Comparison of ENCODE assay signal across 1 cellular context in genomic region chr19:9827325-9828238, GRCh38.
TF ChIP-seq lines count a peak whose summit lies in the region.

Gene UBL5, plus strand, starts transcription at chr19:9827918. Its CDS starts 420 bp downstream, at chr19:9828338.

TF ChIP-seq in H1, 55 proteins besides CTCF, POLR2A, EP300 and RAD21 (continued from another document):
- TF ChIP-seq ATF2 (IDR thresholded peaks at IDR 0.05; ENCODE audit: low read length): no peak
- TF ChIP-seq HDAC2 (IDR thresholded peaks at IDR 0.05; ENCODE audit: borderline replicate concordance in 1 of 2, low read depth in 2 of 2, low read length in 2 of 2): peak; percentile 45 to 93; a peak in 1 of 4 replicates
- no peak for TF ChIP-seq YY1 (IDR thresholded peaks at IDR 0.05; ENCODE audit: low read depth, low read length)
- no peak for TF ChIP-seq TCF12 (IDR thresholded peaks at IDR 0.05; ENCODE audit: low read depth, low read length)
- TF ChIP-seq NRF1 (IDR thresholded peaks at IDR 0.05; ENCODE audit: low read depth, low read length): no peak
- no peak for TF ChIP-seq FOSL1 (IDR thresholded peaks at IDR 0.05; ENCODE audit: insufficient read depth, low read depth, low read length)
- no peak for TF ChIP-seq CREB1 (IDR thresholded peaks at IDR 0.05)
- no peak for TF ChIP-seq MAFK (IDR thresholded peaks at IDR 0.05; ENCODE audit: low read depth, low read length)
- no peak for TF ChIP-seq SRF (IDR thresholded peaks at IDR 0.05; ENCODE audit: low read depth, low read length)
- TF ChIP-seq TBP (IDR thresholded peaks at IDR 0.05; ENCODE audit: low read depth, low read length): peak; percentile 78
- TF ChIP-seq TEAD4 (IDR thresholded peaks at IDR 0.05; ENCODE audit: low read depth, low read length): no peak
- no peak for TF ChIP-seq ATF3 (IDR thresholded peaks at IDR 0.05; ENCODE audit: insufficient read depth, low read depth, low read length)
- TF ChIP-seq SIX5 (IDR thresholded peaks at IDR 0.05; ENCODE audit: low read depth, low read length): no peak
- peak; percentile 59; the same call in 1 of the 2 replicates for TF ChIP-seq KDM5A (IDR thresholded peaks at IDR 0.05; ENCODE audit: low read length)
- TF ChIP-seq PHF8 (conservative IDR thresholded peaks at IDR 0.05; ENCODE audit: low read depth, low read length): peak; percentile 93
- peak; percentile 95 for TF ChIP-seq SAP30 (IDR thresholded peaks at IDR 0.05; ENCODE audit: insufficient read depth, insufficient replicate concordance, low read length)
- TF ChIP-seq SIN3A (conservative IDR thresholded peaks at IDR 0.05 in 1 of 2, IDR thresholded peaks at IDR 0.05 in 1 of 2; ENCODE audit: low read depth in 1 of 2, low read length in 2 of 2): peak; percentile 93 to 96; a peak in 3 of 4 replicates
- peak; percentile 58 for TF ChIP-seq KDM4A (IDR thresholded peaks at IDR 0.05; ENCODE audit: low read depth, low read length, severe bottlenecking)
- TF ChIP-seq BCL11A (IDR thresholded peaks at IDR 0.05; ENCODE audit: low read depth in 2 of 2, low read length in 2 of 2): no peak
- TF ChIP-seq BACH1 (IDR thresholded peaks at IDR 0.05; ENCODE audit: low read length): no peak
- TF ChIP-seq ASH2L (IDR thresholded peaks at IDR 0.05; ENCODE audit: low read length): peak; percentile 78
- TF ChIP-seq RXRA (IDR thresholded peaks at IDR 0.05; ENCODE audit: insufficient read depth, low read depth, low read length): no peak
- no peak for TF ChIP-seq BRCA1 (IDR thresholded peaks at IDR 0.05; ENCODE audit: low read depth, low read length)
- no peak for TF ChIP-seq RNF2 (IDR thresholded peaks at IDR 0.05; ENCODE audit: borderline replicate concordance, low read depth, low read length, missing control alignments, poor library complexity, severe bottlenecking)
- TF ChIP-seq SIRT6 (IDR thresholded peaks at IDR 0.05; ENCODE audit: low read length): peak; percentile 59
- TF ChIP-seq ZNF274 (IDR thresholded peaks at IDR 0.05; ENCODE audit: borderline replicate concordance, extremely low read depth, low read length): no peak
- no peak for TF ChIP-seq RFX5 (IDR thresholded peaks at IDR 0.05; ENCODE audit: borderline replicate concordance, low read depth, low read length)
- TF ChIP-seq SP4 (IDR thresholded peaks at IDR 0.05; ENCODE audit: low read length): no peak
- TF ChIP-seq GABPA (IDR thresholded peaks at IDR 0.05; ENCODE audit: borderline replicate concordance, insufficient read depth, low read length): peak; percentile 98
- TF ChIP-seq CHD1 (IDR thresholded peaks at IDR 0.05; ENCODE audit: low read depth, low read length): no peak
- no peak for TF ChIP-seq CBX5 (IDR thresholded peaks at IDR 0.05; ENCODE audit: low read depth, low read length)
- no peak for TF ChIP-seq GTF2F1 (IDR thresholded peaks at IDR 0.05; ENCODE audit: borderline replicate concordance, low read depth, low read length)
- TF ChIP-seq E2F6 (IDR thresholded peaks at IDR 0.05): no peak
- TF ChIP-seq JUN (IDR thresholded peaks at IDR 0.05; ENCODE audit: low read depth, low read length): no peak
- no peak for TF ChIP-seq EZH2 (IDR thresholded peaks at IDR 0.05; ENCODE audit: low read depth, low read length, severe bottlenecking)
- no peak for TF ChIP-seq CBX8 (IDR thresholded peaks at IDR 0.05; ENCODE audit: borderline replicate concordance, low read depth, low read length)
- TF ChIP-seq CHD7 (IDR thresholded peaks at IDR 0.05; ENCODE audit: insufficient replicate concordance, low read length): no peak
TF ChIP-seq in H1: peak in this region for 15.
